In genomic region chr14:99441157-99441870, GRCh38 we compare ENCODE assay signal across 13 cellular contexts. TPM values are rescaled to one million over a fixed set of nuclear protein-coding genes. Genes with fewer than 3 reads are reported as not detected.
A peak's percentile ranks its signal among the peaks of the same experiment; 100 is the strongest.
DNase-seq lines count a peak whose midpoint lies in the region; ATAC-seq and TF ChIP-seq lines count a peak whose summit lies in the region.
"Had no signal": no experiment of that assay in that cellular context is flagged by ENCODE, and none has a peak within 500 bp of the region (broad histone marks: within the 10 kb centered on the region; RNA-seq: fewer than 3 reads in every experiment).

No MANE protein-coding gene starts in this region.

- BruUV-seq in IMR-90 (replicated peaks; lab: Mats Ljungman, UMichigan), result no TSS peak

- dilution Hi-C loops in IMR-90 (cut with HindIII; ENCODE audit: low sequenced_read_pairs, unreplicated experiment), result no loop called here

- no peak for TF ChIP-seq POLR2A in IMR-90 (IDR thresholded peaks at IDR 0.05; ENCODE audit: low read depth, low read length)

- no peak overlapping the region for H3K23ac ChIP-seq in IMR-90 (ENCODE audit: low read depth, low read length)

- H3K27ac Mint-ChIP-seq in natural killer cell treated with Interleukin-12 subunit alpha and Interleukin-12 subunit beta and Interleukin-15 and Interleukin-18, amount 100 ng/mL, for 72 hours, result peak overlapping the region; percentile 14 to 80
- H3K27ac Mint-ChIP-seq: activated B cell treated with CpG ODN at 0.5 μM for 24 hours; activated naive CD8-positive, alpha-beta T cell treated with anti-CD3 and anti-CD28 coated beads, Interleukin-2, amount 10 ng/mL, durations not matched to agents 7 days and 5 days had no signal

- no peaks in the 10 kb centered on the region for H3K27me3 Mint-ChIP-seq in natural killer cell treated with Interleukin-12 subunit alpha and Interleukin-12 subunit beta and Interleukin-15 and Interleukin-18, amount 100 ng/mL, for 72 hours
- H3K27me3 Mint-ChIP-seq: activated B cell treated with CpG ODN at 0.5 μM for 24 hours; activated naive CD8-positive, alpha-beta T cell treated with anti-CD3 and anti-CD28 coated beads, Interleukin-2, amount 10 ng/mL, durations not matched to agents 7 days and 5 days had no signal

- no peaks in the 10 kb centered on the region for H4K20me1 ChIP-seq in IMR-90 (ENCODE audit: insufficient read depth, low read length)

- CTCF ChIA-PET in IMR-90 (lab: Yijun Ruan, JAX), result no interaction called here

- H2BK5ac ChIP-seq in IMR-90 (ENCODE audit: low read depth, low read length, poor library complexity, severe bottlenecking), result no peak overlapping the region

- no peaks in the 10 kb centered on the region for H3K27me3 ChIP-seq in IMR-90 (ENCODE audit: control insufficient read depth, insufficient read depth, low read length)
- H3K27me3 ChIP-seq: pancreas had no signal

- H3K56ac ChIP-seq in IMR-90 (ENCODE audit: extremely low read depth, insufficient read depth, low read length), result no peak overlapping the region

- H2BK120ac ChIP-seq in IMR-90 (ENCODE audit: low read depth, low read length), result no peak overlapping the region

- peak; percentile 21; the same call in 1 of the 2 replicates for TF ChIP-seq RAD21 in IMR-90 (IDR thresholded peaks at IDR 0.05; ENCODE audit: low read length)

- H3K18ac ChIP-seq in IMR-90 (ENCODE audit: low read depth, low read length), result no peak overlapping the region

- no peak overlapping the region for H3K14ac ChIP-seq in IMR-90 (replicated peaks; ENCODE audit: low read depth, low read length)

- POLR2A ChIA-PET in IMR-90 (lab: Charles Lee; ENCODE audit: unreplicated experiment), result no interaction called here

- H3K79me1 ChIP-seq in IMR-90 (ENCODE audit: low read depth in 1 of 2, low read length in 2 of 2), result peaks cover 8 to 21% of the 10 kb centered on the region in 2 experiments; a peak in 3 of 4 replicates

- 100% methylated on average over 2 of the region's 11 CpGs; no CpG with 5 or more reads in 1 of the 2 experiments for WGBS in IMR-90 (ENCODE audit: extremely low coverage in 2 of 2, insufficient read length in 1 of 2), 2 experiments

- H3K27ac ChIP-seq in IMR-90 (ENCODE audit: insufficient read depth, low read length), result no peak overlapping the region
- H3K27ac ChIP-seq: pancreas had no signal

- peaks cover 13% of the 10 kb centered on the region for H3K9me1 ChIP-seq in IMR-90 (ENCODE audit: insufficient read depth, low read length)

- peaks cover 6% of the 10 kb centered on the region for H3K4me1 ChIP-seq in IMR-90 (ENCODE audit: control insufficient read depth, insufficient read depth, low read length)
- H3K4me1 ChIP-seq: pancreas had no signal

- ATAC-seq in IMR-90 (ENCODE audit: low read depth) (peak; percentile 37; the same call in 1 of the 2 replicates), omental fat pad (ENCODE audit: low FRiP score) (no peak)
- peak in 1 of 2 donors; percentile 66 for ATAC-seq in natural killer cell treated with Interleukin-12 subunit alpha and Interleukin-12 subunit beta and Interleukin-15 and Interleukin-18, amount 100 ng/mL, for 72 hours
- ATAC-seq: pancreas had no signal

- H3K4me2 ChIP-seq in IMR-90 (ENCODE audit: low read depth, low read length), result no peak overlapping the region

- DNase-seq in ELR (ENCODE audit: low read depth) (peak; percentile 30), IMR-90 (no peak), dermis blood vessel endothelial cell (peak; percentile 20), hepatic stellate cell (ENCODE audit: low spot score) (no peak), middle frontal gyrus (ENCODE audit: extremely low spot score, low spot score) (no peak), omental fat pad (ENCODE audit: low spot score) (no peak), HK-2 (ENCODE audit: unreplicated experiment) (no peak)
- DNase-seq in natural killer cell treated with Interleukin-12 subunit alpha and Interleukin-12 subunit beta and Interleukin-15 and Interleukin-18, amount 100 ng/mL, for 72 hours (ENCODE audit: low spot score), result no peak
- DNase-seq: activated B cell treated with CpG ODN at 0.5 μM for 24 hours; activated naive CD8-positive, alpha-beta T cell treated with anti-CD3 and anti-CD28 coated beads, Interleukin-2, amount 10 ng/mL, durations not matched to agents 7 days and 5 days; kidney; NCI-H2029 treated with DMSO at 0.1 percent for 48 hours; pancreas had no signal

- no peak overlapping the region for H2AK9ac ChIP-seq in IMR-90 (replicated peaks; ENCODE audit: low read depth, low read length, poor library complexity)

- H3K36me3 ChIP-seq in IMR-90 (ENCODE audit: control insufficient read depth, insufficient read depth, low read length), result peaks cover 7% of the 10 kb centered on the region
- H3K36me3 ChIP-seq: pancreas had no signal

- H2BK15ac ChIP-seq in IMR-90 (ENCODE audit: low read depth, low read length), result no peak overlapping the region

- H3K9ac ChIP-seq in IMR-90 (ENCODE audit: low read depth, low read length), result no peak overlapping the region

- intact Hi-C loops in IMR-90 (cut with micrococcal nuclease), result no loop called here

- H4K5ac ChIP-seq in IMR-90 (ENCODE audit: low read depth, low read length), result no peak overlapping the region

- H2BK20ac ChIP-seq in IMR-90 (ENCODE audit: low read depth, low read length), result no peak overlapping the region

- no peaks in the 10 kb centered on the region for H3K9me3 Mint-ChIP-seq in natural killer cell treated with Interleukin-12 subunit alpha and Interleukin-12 subunit beta and Interleukin-15 and Interleukin-18, amount 100 ng/mL, for 72 hours
- H3K9me3 Mint-ChIP-seq: activated B cell treated with CpG ODN at 0.5 μM for 24 hours; activated naive CD8-positive, alpha-beta T cell treated with anti-CD3 and anti-CD28 coated beads, Interleukin-2, amount 10 ng/mL, durations not matched to agents 7 days and 5 days had no signal

- H3K4me3 Mint-ChIP-seq in natural killer cell treated with Interleukin-12 subunit alpha and Interleukin-12 subunit beta and Interleukin-15 and Interleukin-18, amount 100 ng/mL, for 72 hours, result no peak overlapping the region
- H3K4me3 Mint-ChIP-seq: activated B cell treated with CpG ODN at 0.5 μM for 24 hours; activated naive CD8-positive, alpha-beta T cell treated with anti-CD3 and anti-CD28 coated beads, Interleukin-2, amount 10 ng/mL, durations not matched to agents 7 days and 5 days had no signal

- no peak overlapping the region for H2AK5ac ChIP-seq in IMR-90 (ENCODE audit: low read depth, low read length)

- no peaks in the 10 kb centered on the region for H3K9me3 ChIP-seq in IMR-90 (ENCODE audit: control insufficient read depth, insufficient read depth, low read length)
- H3K9me3 ChIP-seq: pancreas had no signal

- no peak overlapping the region for H3K4ac ChIP-seq in IMR-90 (ENCODE audit: low read depth, low read length)

- no peak overlapping the region for H4K91ac ChIP-seq in IMR-90 (ENCODE audit: insufficient read depth, low read depth, low read length)

- peaks cover 44 to 54% of the 10 kb centered on the region in 2 donors for H3K4me1 Mint-ChIP-seq in natural killer cell treated with Interleukin-12 subunit alpha and Interleukin-12 subunit beta and Interleukin-15 and Interleukin-18, amount 100 ng/mL, for 72 hours (ENCODE audit: low read depth in 2 of 2)

- in situ Hi-C loops in IMR-90 (cut with MboI; ENCODE audit: low sequenced_read_pairs), result no loop called here

- no peak overlapping the region for H2AFZ ChIP-seq in IMR-90 (replicated peaks; ENCODE audit: low read length, poor library complexity)

- peaks cover 18% of the 10 kb centered on the region for H3K36me3 Mint-ChIP-seq in natural killer cell treated with Interleukin-12 subunit alpha and Interleukin-12 subunit beta and Interleukin-15 and Interleukin-18, amount 100 ng/mL, for 72 hours

- no peak overlapping the region for H3K4me3 ChIP-seq in IMR-90 (ENCODE audit: insufficient read depth, low read depth, low read length)
- H3K4me3 ChIP-seq: pancreas had no signal

- H4K8ac ChIP-seq in IMR-90 (ENCODE audit: low read depth in 2 of 2, low read length in 2 of 2), result no peak overlapping the region

- TF ChIP-seq CTCF in IMR-90 (conservative IDR thresholded peaks at IDR 0.05; ENCODE audit: low read depth, low read length), result 0 out of 2 replicates have a peak, but pooled peaks have one; percentile 19
- no peak for TF ChIP-seq CTCF in omental fat pad (IDR thresholded peaks at IDR 0.05)

TF ChIP-seq in IMR-90, 13 proteins besides CTCF, POLR2A, EP300 and RAD21:
- no peak for TF ChIP-seq USF2 (IDR thresholded peaks at IDR 0.05; ENCODE audit: low read depth, low read length)
- TF ChIP-seq BHLHE40 (IDR thresholded peaks at IDR 0.05; ENCODE audit: low read depth, low read length), result no peak
- no peak for TF ChIP-seq CEBPB (IDR thresholded peaks at IDR 0.05; ENCODE audit: low read depth, low read length)
- TF ChIP-seq SMC3 (IDR thresholded peaks at IDR 0.05; ENCODE audit: low read depth, low read length), result no peak
- TF ChIP-seq MAFK (IDR thresholded peaks at IDR 0.05; ENCODE audit: low read depth, low read length), result no peak
- TF ChIP-seq RCOR1 (IDR thresholded peaks at IDR 0.05; ENCODE audit: insufficient replicate concordance, low read length), result no peak
- TF ChIP-seq MXI1 (IDR thresholded peaks at IDR 0.05; ENCODE audit: borderline replicate concordance, low read depth, low read length), result no peak
- TF ChIP-seq CHD1 (IDR thresholded peaks at IDR 0.05; ENCODE audit: low read depth, low read length), result no peak

RNA-seq across cellular contexts. Expression of gene SETD3, which starts 39.3 kb away (rescaled TPM):
- total RNA-seq in IMR-90 (2012; rRNA removed), result 31.9 and 35.0 TPM in 2 replicates
- polyA plus RNA-seq in IMR-90 (2012; rRNA removed), result 15.9 and 18.8 TPM in 2 replicates
- polyA plus RNA-seq in IMR-90 (2012; cell fraction: cytosol; rRNA removed), result 5.3 and 7.6 TPM in 2 replicates
- polyA plus RNA-seq in IMR-90 (2012; cell fraction: nucleus; rRNA removed; ENCODE audit: low replicate concordance), result 1.7 and 11.2 TPM in 2 replicates
- total RNA-seq in dermis blood vessel endothelial cell, result 69.8 and 82.7 TPM in 2 replicates
- total RNA-seq in natural killer cell treated with Interleukin-12 subunit alpha and Interleukin-12 subunit beta and Interleukin-15 and Interleukin-18, amount 100 ng/mL, for 72 hours, result 10 to 100 TPM; 80.6 to 96.7 TPM
- 10 to 100 TPM; 61.8 to 78.3 (median 70.1) TPM for total RNA-seq in omental fat pad

RNA-seq across cellular contexts. Expression of gene CCNK, which starts 39.9 kb away (rescaled TPM):
- 18.8 and 33.1 TPM in 2 replicates for total RNA-seq in IMR-90 (2012; rRNA removed)
- polyA plus RNA-seq in IMR-90 (2012; rRNA removed), result 25.0 and 38.3 TPM in 2 replicates
- polyA plus RNA-seq in IMR-90 (2012; cell fraction: cytosol; rRNA removed), result 9.1 and 12.6 TPM in 2 replicates
- polyA plus RNA-seq in IMR-90 (2012; cell fraction: nucleus; rRNA removed; ENCODE audit: low replicate concordance), result 14.4 and 41.8 TPM in 2 replicates
- 25.7 and 36.7 TPM in 2 replicates for total RNA-seq in dermis blood vessel endothelial cell
- 100 to 1,000 TPM in 1 of 2 donors, 10 to 100 TPM in 1; 78.6 to 105 TPM for total RNA-seq in natural killer cell treated with Interleukin-12 subunit alpha and Interleukin-12 subunit beta and Interleukin-15 and Interleukin-18, amount 100 ng/mL, for 72 hours
- 10 to 100 TPM; 23.2 to 37.0 (median 34.7) TPM for total RNA-seq in omental fat pad

Comparison
In these comparisons a context has a peak if more than half of its experiments do, and no peak if none do; other contexts are left out.
1. DNase-seq: peak in ELR (single experiment) and dermis blood vessel endothelial cell (single experiment); none in IMR-90 (single experiment), natural killer cell treated with Interleukin-12 subunit alpha and Interleukin-12 subunit beta and Interleukin-15 and Interleukin-18, amount 100 ng/mL, for 72 hours (single experiment), hepatic stellate cell (single experiment), middle frontal gyrus (single experiment), omental fat pad (single experiment) and HK-2 (single experiment).